ENCODE assay signal across 17 cellular contexts in the genomic region with DNA sequence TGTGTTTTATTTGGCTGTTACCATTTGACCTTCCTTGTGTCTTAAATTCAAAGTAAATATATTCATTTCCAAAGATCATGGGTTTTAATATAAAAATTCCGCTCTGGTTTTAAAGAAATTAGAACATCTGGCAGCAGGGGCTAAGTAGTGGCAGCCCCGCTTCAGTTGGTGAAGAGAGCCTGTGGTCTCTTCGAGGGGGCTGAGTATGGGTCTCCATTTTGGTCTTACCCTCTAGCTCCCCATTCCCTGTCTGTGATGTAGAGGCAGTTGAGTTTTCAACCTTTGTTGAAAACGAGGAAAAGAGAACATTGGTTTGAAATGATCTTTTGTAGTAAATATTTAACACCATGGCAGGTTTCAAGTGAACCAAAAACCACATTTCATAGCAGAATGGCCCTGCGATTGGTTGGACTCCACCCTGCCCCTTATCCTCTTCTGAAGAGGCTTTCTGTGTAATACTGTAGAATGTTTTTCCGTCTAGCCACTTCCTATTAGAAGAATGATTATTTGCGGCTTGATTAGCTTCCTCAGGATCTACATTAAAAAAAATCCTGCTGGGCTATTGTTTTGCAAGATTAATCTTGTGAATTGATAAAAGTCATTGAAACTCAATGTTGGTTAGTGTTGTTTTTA. TPM values are rescaled to one million over a fixed set of nuclear protein-coding genes. Genes with fewer than 3 reads are reported as not detected.
DNase-seq lines count a peak whose midpoint lies in the region; ATAC-seq, FAIRE-seq and TF ChIP-seq lines count a peak whose summit lies in the region.
"Had no signal": no experiment of that assay in that cellular context is flagged by ENCODE, and none has a peak within 500 bp of the region (broad histone marks: within the 10 kb centered on the region; RNA-seq: fewer than 3 reads in every experiment).

No MANE protein-coding gene starts in this region.

- no peaks in the 10 kb centered on the region for H3K27me3 ChIP-seq in H1 (replicated peaks in 1 of 4; ENCODE audit: control insufficient read depth in 3 of 4, extremely low read depth in 1 of 4, insufficient read depth in 3 of 4, low read length in 3 of 4)
- H3K27me3 ChIP-seq in thyroid gland, result no peaks in the 10 kb centered on the region
- no peaks in the 10 kb centered on the region for H3K27me3 ChIP-seq in SK-N-SH (ENCODE audit: insufficient read depth)

- POLR2A ChIA-PET in H1 (lab: Charles Lee; ENCODE audit: partially characterized antibody), result interaction anchor here (1.3 kb wide), 1 partner anchor 18 kb away, joined by 3 read pairs; a partner anchor contains a TSS
- POLR2A ChIA-PET in SK-N-SH (lab: Yijun Ruan, JAX), result no interaction called here

- H2BK15ac ChIP-seq in H1 (ENCODE audit: low read length), result no peak overlapping the region

- no peak overlapping the region for H3K4ac ChIP-seq in H1 (replicated peaks; ENCODE audit: insufficient read length, low read depth, low read length)

- H3K4me1 Mint-ChIP-seq in activated T-cell treated with anti-CD3 and anti-CD28 coated beads, Interleukin-2, amount 50 U/mL, for 72 hours (ENCODE audit: low read depth), result peaks cover 4% of the 10 kb centered on the region
- H3K4me1 Mint-ChIP-seq in T-helper 17 cell, result peaks cover 12% of the 10 kb centered on the region

- peak overlapping the region; percentile 5 to 18; a peak in 2 of 4 replicates for H3K4me2 ChIP-seq in H1 (ENCODE audit: insufficient read depth in 1 of 2, low read depth in 2 of 2, low read length in 2 of 2)
- H3K4me2 ChIP-seq in SK-N-SH, result no peak overlapping the region

- no peak overlapping the region for H2BK12ac ChIP-seq in H1 (ENCODE audit: low read depth, low read length)

- no peak overlapping the region for H2BK120ac ChIP-seq in H1 (replicated peaks; ENCODE audit: low read depth, low read length)

- FAIRE-seq in H1 (lab: Jason Lieb, UNC), result no peak
- FAIRE-seq: GM12892 had no signal

- intact Hi-C loops in thyroid gland (cut with DNase I), result no loop called here

- H3K4me1 ChIP-seq in H1 (replicated peaks in 1 of 4; ENCODE audit: control insufficient read depth in 3 of 4, insufficient read depth in 4 of 4, low read length in 3 of 4) (peaks cover 0 to 10% (median 3%) of the 10 kb centered on the region in 4 experiments; a peak in 3 of 7 replicates), thyroid gland (peaks cover 29 to 31% of the 10 kb centered on the region in 2 donors), SK-N-SH (ENCODE audit: control insufficient read depth in 1 of 2, insufficient read depth in 2 of 2, low read depth in 1 of 2, low read length in 1 of 2) (peaks cover 6 to 14% of the 10 kb centered on the region in 2 experiments; a peak in 3 of 4 replicates)

- peaks cover 0 to 11% of the 10 kb centered on the region in 2 experiments for H4K20me1 ChIP-seq in H1 (replicated peaks in 1 of 2; ENCODE audit: control insufficient read depth in 1 of 2, insufficient read depth in 2 of 2, low read length in 2 of 2)
- H4K20me1 ChIP-seq in SK-N-SH (ENCODE audit: insufficient read depth), result peaks cover 74% of the 10 kb centered on the region

- H3K9me3 Mint-ChIP-seq in activated T-cell treated with anti-CD3 and anti-CD28 coated beads, Interleukin-2, amount 50 U/mL, for 72 hours, result no peaks in the 10 kb centered on the region
- H3K9me3 Mint-ChIP-seq: stimulated activated memory B cell treated with anti-CD40 and anti-IgM and Interleukin-4, amounts not matched to agents 10 μg/mL and 1 μg/mL and 100 μg/mL, for 72 hours had no signal

- no peak overlapping the region for H3K27ac ChIP-seq in H1 (ENCODE audit: low read depth, low read length)
- no peak overlapping the region for H3K27ac ChIP-seq in thyroid gland
- no peak overlapping the region for H3K27ac ChIP-seq in SK-N-SH (ENCODE audit: low read depth in 2 of 2, low read length in 1 of 2)
- H3K27ac ChIP-seq: 22Rv1 had no signal

- no peak overlapping the region; the same call in 1 of the 2 replicates for H3K18ac ChIP-seq in H1 (ENCODE audit: extremely low read depth, low read length)

- H4K91ac ChIP-seq in H1 (replicated peaks; ENCODE audit: insufficient read length, low read length), result no peak overlapping the region

- ATAC-seq in HG03175 (IDR thresholded peaks at IDR 0.05; ENCODE audit: unreplicated experiment) (peak; percentile 81), T-helper 17 cell (no peak)
- no peak for ATAC-seq in activated T-cell treated with anti-CD3 and anti-CD28 coated beads, Interleukin-2, amount 50 U/mL, for 72 hours (replicated peaks in 1 of 2)
- ATAC-seq: stimulated activated memory B cell treated with anti-CD40 and anti-IgM and Interleukin-4, amounts not matched to agents 10 μg/mL and 1 μg/mL and 100 μg/mL, for 72 hours had no signal

- no peak overlapping the region for H3K23ac ChIP-seq in H1 (ENCODE audit: insufficient read length)

- H3K4me3 Mint-ChIP-seq in activated T-cell treated with anti-CD3 and anti-CD28 coated beads, Interleukin-2, amount 50 U/mL, for 72 hours, result no peak overlapping the region
- H3K4me3 Mint-ChIP-seq in T-helper 17 cell, result no peak overlapping the region
- H3K4me3 Mint-ChIP-seq: stimulated activated memory B cell treated with anti-CD40 and anti-IgM and Interleukin-4, amounts not matched to agents 10 μg/mL and 1 μg/mL and 100 μg/mL, for 72 hours had no signal

- peaks cover 10% of the 10 kb centered on the region for H3F3A ChIP-seq in SK-N-SH (replicated peaks; ENCODE audit: insufficient read depth)

- no peak for TF ChIP-seq POLR2A in H1 (IDR thresholded peaks at IDR 0.05; ENCODE audit: control extremely low read depth in 1 of 2, low read depth in 2 of 2, low read length in 2 of 2)
- TF ChIP-seq POLR2A in thyroid gland (IDR thresholded peaks at IDR 0.05), result no peak

- peaks cover 5% of the 10 kb centered on the region; the same call in 1 of the 2 replicates for H3K79me1 ChIP-seq in H1 (ENCODE audit: low read depth, low read length)

- H3K27ac Mint-ChIP-seq in activated T-cell treated with anti-CD3 and anti-CD28 coated beads, Interleukin-2, amount 50 U/mL, for 72 hours, result no peak overlapping the region
- no peak overlapping the region for H3K27ac Mint-ChIP-seq in T-helper 17 cell
- H3K27ac Mint-ChIP-seq: stimulated activated memory B cell treated with anti-CD40 and anti-IgM and Interleukin-4, amounts not matched to agents 10 μg/mL and 1 μg/mL and 100 μg/mL, for 72 hours had no signal

- H3K9me2 ChIP-seq in SK-N-SH, result no peaks in the 10 kb centered on the region

- DNase-seq in NCI-H2029 (lab: John Stamatoyannopoulos, UW), result peak; percentile 7
- DNase-seq in NCI-H2029 treated with DMSO at 0.1 percent for 48 hours (lab: John Stamatoyannopoulos, UW), result no peak
- DNase-seq in H1 (ENCODE audit: low read depth in 1 of 2, low spot score in 2 of 2), result no peak
- no peak for DNase-seq in thyroid gland
- DNase-seq in activated T-cell treated with anti-CD3 and anti-CD28 coated beads, Interleukin-2, amount 50 U/mL, for 72 hours, result no peak
- DNase-seq in SK-N-SH, result no peak
- no peak for DNase-seq in T-helper 17 cell
- DNase-seq: activated CD4-positive, alpha-beta T cell treated with anti-CD3 and anti-CD28 coated beads, Interleukin-2, amount 50 U/mL, for 48 hours; activated naive CD4-positive, alpha-beta T cell treated with Interleukin-2 at 50 U/mL for 16 hours; foreskin fibroblast; kidney glomerular epithelial cell; NCI-H526; SW 1271 had no signal

- H4K5ac ChIP-seq in H1 (ENCODE audit: insufficient read length, low read depth, low read length), result no peak overlapping the region

- H3K27me3 Mint-ChIP-seq in activated T-cell treated with anti-CD3 and anti-CD28 coated beads, Interleukin-2, amount 50 U/mL, for 72 hours (ENCODE audit: low read depth), result no peaks in the 10 kb centered on the region
- no peaks in the 10 kb centered on the region for H3K27me3 Mint-ChIP-seq in T-helper 17 cell
- H3K27me3 Mint-ChIP-seq: stimulated activated memory B cell treated with anti-CD40 and anti-IgM and Interleukin-4, amounts not matched to agents 10 μg/mL and 1 μg/mL and 100 μg/mL, for 72 hours had no signal

- H3K36me3 ChIP-seq in H1 (ENCODE audit: control insufficient read depth in 2 of 4, insufficient read depth in 4 of 4, low read length in 3 of 4) (peaks cover 0 to 3% (median 0%) of the 10 kb centered on the region in 4 experiments; a peak in 3 of 8 replicates), thyroid gland (no peaks in the 10 kb centered on the region), SK-N-SH (replicated peaks in 1 of 2; ENCODE audit: control insufficient read depth in 1 of 2, insufficient read depth in 2 of 2, low read length in 1 of 2) (peaks cover 0 to 10% of the 10 kb centered on the region in 2 experiments)

- no peak overlapping the region for H2BK20ac ChIP-seq in H1 (ENCODE audit: low read length)

- TF ChIP-seq CTCF in H1 (IDR thresholded peaks at IDR 0.05; ENCODE audit: control extremely low read depth in 1 of 3, insufficient read depth in 1 of 3, low read depth in 1 of 3, low read length in 3 of 3), result no peak
- no peak for TF ChIP-seq CTCF in thyroid gland (IDR thresholded peaks at IDR 0.05)
- no peak for TF ChIP-seq CTCF in SK-N-SH (IDR thresholded peaks at IDR 0.05)

- no peak overlapping the region for H3K14ac ChIP-seq in H1 (ENCODE audit: insufficient read length)

- no peak overlapping the region for H3K4me3 ChIP-seq in H1 (ENCODE audit: extremely low read depth in 1 of 4, insufficient read depth in 2 of 4, low read depth in 3 of 4, low read length in 4 of 4)
- H3K4me3 ChIP-seq in thyroid gland (replicated peaks in 1 of 3), result no peak overlapping the region
- no peak overlapping the region for H3K4me3 ChIP-seq in SK-N-SH (ENCODE audit: low read depth in 2 of 2, low read length in 1 of 2)

- H3K56ac ChIP-seq in H1 (replicated peaks; ENCODE audit: insufficient read length, low read depth, low read length), result no peak overlapping the region

- 78% methylated on average over 7 of the region's 7 CpGs; no CpG with 5 or more reads in 1 of the 2 experiments for WGBS in H1 (ENCODE audit: extremely low coverage in 1 of 2, insufficient coverage in 1 of 2, insufficient read length in 1 of 2, insufficient replicate concordance in 2 of 2, low coverage in 1 of 2, low lambda C conversion rate in 2 of 2, missing lambda C conversion rate in 1 of 2), 2 experiments
- 60 to 67% methylated on average over 7 of the region's 7 CpGs for WGBS in thyroid gland, 2 donors
- 91% methylated on average over 7 of the region's 7 CpGs for WGBS in SK-N-SH (ENCODE audit: low lambda C conversion rate)

- CTCF ChIA-PET in H1 (lab: Charles Lee; ENCODE audit: partially characterized antibody) (no interaction called here), SK-N-SH (lab: Yijun Ruan, JAX) (interaction anchor here (1.0 to 1.6 kb wide), 2 partner anchors 45 to 95 kb away, joined by 4 read pairs; no protein-coding TSS in a partner anchor)

- no peak overlapping the region for H4K8ac ChIP-seq in H1 (ENCODE audit: extremely low read depth, insufficient read depth, low read length)

- no peak overlapping the region for H3K9ac ChIP-seq in H1 (replicated peaks in 1 of 4; ENCODE audit: extremely low read depth in 1 of 4, low read depth in 3 of 4, low read length in 3 of 4)
- H3K9ac ChIP-seq in SK-N-SH, result no peak overlapping the region

- H2AFZ ChIP-seq in H1 (ENCODE audit: low read length) (no peak overlapping the region), SK-N-SH (ENCODE audit: low read depth) (no peak overlapping the region)

- TF ChIP-seq EP300 in H1 (IDR thresholded peaks at IDR 0.05; ENCODE audit: borderline replicate concordance in 1 of 2, low read depth in 2 of 2, low read length in 2 of 2) (no peak), SK-N-SH (IDR thresholded peaks at IDR 0.05; ENCODE audit: borderline replicate concordance in 1 of 2, low read depth in 1 of 2, low read length in 1 of 2) (no peak)

- TF ChIP-seq RAD21 in H1 (IDR thresholded peaks at IDR 0.05 in 1 of 2, conservative IDR thresholded peaks at IDR 0.05 in 1 of 2; ENCODE audit: low read depth in 2 of 2, low read length in 2 of 2) (no peak), SK-N-SH (IDR thresholded peaks at IDR 0.05; ENCODE audit: low read length) (no peak)

- no peaks in the 10 kb centered on the region for H3K23me2 ChIP-seq in H1 (ENCODE audit: low read depth, low read length)

- H2BK5ac ChIP-seq in H1 (ENCODE audit: low read depth, low read length), result no peak overlapping the region

- H2AK5ac ChIP-seq in H1 (ENCODE audit: low read depth, low read length), result no peak overlapping the region

- H3K79me2 ChIP-seq in H1 (ENCODE audit: control insufficient read depth in 1 of 2, insufficient read depth in 2 of 2, low read length in 2 of 2) (peaks cover 9 to 74% of the 10 kb centered on the region in 2 experiments), SK-N-SH (ENCODE audit: insufficient read depth) (peaks cover 77% of the 10 kb centered on the region)

- no peaks in the 10 kb centered on the region for H3K36me3 Mint-ChIP-seq in activated T-cell treated with anti-CD3 and anti-CD28 coated beads, Interleukin-2, amount 50 U/mL, for 72 hours (ENCODE audit: insufficient read depth in 2 of 2)
- H3K36me3 Mint-ChIP-seq in T-helper 17 cell (ENCODE audit: low read depth), result peaks cover 4% of the 10 kb centered on the region

- H3K9me3 ChIP-seq in H1 (ENCODE audit: insufficient read depth in 2 of 2, low read depth in 1 of 2, low read length in 1 of 2) (peaks cover 3 to 4% of the 10 kb centered on the region in 2 experiments; a peak in 2 of 4 replicates), thyroid gland (no peaks in the 10 kb centered on the region), SK-N-SH (no peaks in the 10 kb centered on the region), T-helper 17 cell (ENCODE audit: control insufficient read depth, low read length, poor library complexity, severe bottlenecking) (no peaks in the 10 kb centered on the region)

RNA-seq across cellular contexts. Expression of a gene that starts 17.7 kb away (rescaled TPM):
- total RNA-seq in H1 (2021; fragmentation: NEBNext Ultra II Directional; extraction: Animal tissue kit (Norgen Biotek cat#: 25700)), result 311 and 315 TPM in 2 replicates
- 222 and 254 TPM in 2 replicates for polyA plus RNA-seq in H1 (2011; rRNA removed)
- 251 TPM for polyA plus RNA-seq in H1 (2011; cell fraction: cytosol; rRNA removed)
- 240 TPM for polyA plus RNA-seq in H1 (2011; cell fraction: nucleus; rRNA removed)
- 297 to 375 TPM (median 345 TPM) in 4 replicates for polyA plus RNA-seq in H1 (2012, experiment 1 of 2)
- polyA plus RNA-seq in H1 (2012, experiment 2 of 2), result 93.4 TPM
- 473 TPM for polyA plus RNA-seq in H1 (2013, experiment 1 of 2)
- polyA plus RNA-seq in H1 (2013, experiment 2 of 2), result 477 TPM
- 206 and 280 TPM in 2 replicates for polyA minus RNA-seq in H1 (2011; rRNA and poly(A)+ RNA removed)
- polyA minus RNA-seq in H1 (2011; cell fraction: cytosol; rRNA and poly(A)+ RNA removed), result 110 TPM
- 87.7 TPM for polyA minus RNA-seq in H1 (2011; cell fraction: nucleus; rRNA and poly(A)+ RNA removed)
- 1,000 to 10,000 TPM in 1 of 4 donors, 100 to 1,000 TPM in 3; 782 to 1,078 (median 902) TPM for total RNA-seq in thyroid gland
- 10 to 100 TPM; 37.8 to 44.2 TPM for total RNA-seq in activated T-cell treated with anti-CD3 and anti-CD28 coated beads, Interleukin-2, amount 50 U/mL, for 72 hours
- polyA plus RNA-seq in SK-N-SH (2012; rRNA removed), result 408 and 424 TPM in 2 replicates
- 487 and 491 TPM in 2 replicates for polyA plus RNA-seq in SK-N-SH (2012; cell fraction: cytosol; rRNA removed)
- polyA plus RNA-seq in SK-N-SH (2012; cell fraction: nucleus; rRNA removed), result 445 and 542 TPM in 2 replicates
- total RNA-seq in T-helper 17 cell, result 10 to 100 TPM; 37.7 to 44.4 TPM
